In genomic region chr11:72041364-72042058, GRCh38 we compare ENCODE assay signal across 2 cellular contexts.
TF ChIP-seq lines count a peak whose summit lies in the region.

No MANE protein-coding gene starts in this region.

TF ChIP-seq in A549, 52 proteins besides CTCF, POLR2A, EP300 and RAD21:
- TF ChIP-seq RCOR1 (IDR thresholded peaks at IDR 0.05; ENCODE audit: low read depth, low read length) (no peak), SMC3 (IDR thresholded peaks at IDR 0.05) (no peak), HES2 (IDR thresholded peaks at IDR 0.05) (no peak), RFX5 (IDR thresholded peaks at IDR 0.05) (no peak), MAZ (IDR thresholded peaks at IDR 0.05; ENCODE audit: borderline replicate concordance, low read depth, low read length) (no peak), ATOH8 (CRISPR knock-in tag; IDR thresholded peaks at IDR 0.05; ENCODE audit: low read depth) (no peak), BCL3 (IDR thresholded peaks at IDR 0.05) (no peak), MAFK (IDR thresholded peaks at IDR 0.05; ENCODE audit: partially characterized antibody) (no peak), KDM5A (IDR thresholded peaks at IDR 0.05) (no peak), FOSL2 (IDR thresholded peaks at IDR 0.05) (no peak), FOSL2 (CRISPR knock-in tag; IDR thresholded peaks at IDR 0.05) (no peak), FOSB (CRISPR knock-in tag; IDR thresholded peaks at IDR 0.05) (no peak), EHMT2 (IDR thresholded peaks at IDR 0.05; ENCODE audit: low read depth) (no peak), JUN (IDR thresholded peaks at IDR 0.05) (peak in 1 of 2 experiments; percentile 31; a peak in 1 of 5 replicates), HMGXB4 (CRISPR knock-in tag; IDR thresholded peaks at IDR 0.05; ENCODE audit: borderline replicate concordance) (no peak), NFE2L2 (conservative IDR thresholded peaks at IDR 0.05; ENCODE audit: low read length) (no peak), CHD4 (IDR thresholded peaks at IDR 0.05; ENCODE audit: borderline replicate concordance) (no peak), ZNF302 (CRISPR knock-in tag; IDR thresholded peaks at IDR 0.05) (no peak), CEBPB (IDR thresholded peaks at IDR 0.05) (no peak), MAX (IDR thresholded peaks at IDR 0.05) (peak; percentile 59), ESRRA (IDR thresholded peaks at IDR 0.05; ENCODE audit: borderline replicate concordance, low read length) (no peak), SREBF2 (IDR thresholded peaks at IDR 0.05) (no peak), PHF8 (IDR thresholded peaks at IDR 0.05; ENCODE audit: borderline replicate concordance, low read depth) (peak; percentile 22; the same call in 1 of the 2 replicates), TP53 (CRISPR knock-in tag; IDR thresholded peaks at IDR 0.05) (peak; percentile 23; the same call in 1 of the 2 replicates), ZFP36 (IDR thresholded peaks at IDR 0.05; ENCODE audit: borderline replicate concordance, partially characterized antibody) (no peak), BHLHE40 (IDR thresholded peaks at IDR 0.05; ENCODE audit: low read depth, low read length) (no peak), CHD2 (IDR thresholded peaks at IDR 0.05; ENCODE audit: low read length, partially characterized antibody) (no peak), USF2 (IDR thresholded peaks at IDR 0.05) (no peak), E2F6 (IDR thresholded peaks at IDR 0.05; ENCODE audit: borderline replicate concordance, low read depth) (0 out of 2 replicates have a peak, but pooled peaks have one; percentile 47), NR3C1 (IDR thresholded peaks at IDR 0.05) (no peak), FOXS1 (CRISPR knock-in tag; IDR thresholded peaks at IDR 0.05) (no peak), RNF2 (IDR thresholded peaks at IDR 0.05; ENCODE audit: borderline replicate concordance, low read depth) (no peak), MYC (IDR thresholded peaks at IDR 0.05; ENCODE audit: borderline replicate concordance, low read length) (no peak)

TF ChIP-seq in H1, 55 proteins besides CTCF, POLR2A, EP300 and RAD21:
- TF ChIP-seq USF2 (IDR thresholded peaks at IDR 0.05; ENCODE audit: low read length) (no peak), SRF (IDR thresholded peaks at IDR 0.05; ENCODE audit: low read depth, low read length) (no peak), ATF2 (IDR thresholded peaks at IDR 0.05; ENCODE audit: low read length) (no peak), POU5F1 (IDR thresholded peaks at IDR 0.05; ENCODE audit: low read depth, low read length) (no peak), YY1 (IDR thresholded peaks at IDR 0.05; ENCODE audit: low read depth, low read length) (peak; percentile 73; the same call in 1 of the 2 replicates), TAF1 (IDR thresholded peaks at IDR 0.05; ENCODE audit: low read depth, low read length) (peak; percentile 28; the same call in 1 of the 2 replicates), SIN3A (conservative IDR thresholded peaks at IDR 0.05 in 1 of 2, IDR thresholded peaks at IDR 0.05 in 1 of 2; ENCODE audit: low read depth in 1 of 2, low read length in 2 of 2) (0 out of 4 replicates have a peak, but pooled peaks of 1 of the 2 experiments have one; percentile 12), POLR2AphosphoS5 (IDR thresholded peaks at IDR 0.05; ENCODE audit: low read depth, low read length) (peak; percentile 30), CTBP2 (IDR thresholded peaks at IDR 0.05; ENCODE audit: borderline replicate concordance, insufficient read depth, insufficient read length, low read length) (no peak)
